ENCODE assay signal across 25 cellular contexts in genomic region chr9:100478192-100478591, GRCh38. TPM values are rescaled to one million over a fixed set of nuclear protein-coding genes. Genes with fewer than 3 reads are reported as not detected.
DNase-seq lines count a peak whose midpoint lies in the region; ATAC-seq, FAIRE-seq and TF ChIP-seq lines count a peak whose summit lies in the region.
"Had no signal": no experiment of that assay in that cellular context is flagged by ENCODE, and none has a peak within 500 bp of the region (broad histone marks: within the 10 kb centered on the region; RNA-seq: fewer than 3 reads in every experiment).

No MANE protein-coding gene starts in this region.

- intact Hi-C loops in HepG2 (cut with micrococcal nuclease; ENCODE audit: unreplicated experiment), result no loop called here
- intact Hi-C loops in right lobe of liver (cut with DNase I), result no loop called here
- intact Hi-C loops in mammary epithelial cell (cut with micrococcal nuclease), result no loop called here

- 78% methylated on average over 6 of the region's 6 CpGs for WGBS in HepG2 (ENCODE audit: low lambda C conversion rate)
- WGBS in right lobe of liver (ENCODE audit: insufficient coverage, low coverage, low lambda C conversion rate, missing lambda C conversion rate), result 83% methylated on average over 6 of the region's 6 CpGs
- WGBS in mammary epithelial cell (ENCODE audit: low coverage, missing lambda C conversion rate), result 87% methylated on average over 3 of the region's 6 CpGs

- H3K9ac ChIP-seq in HepG2 (ENCODE audit: insufficient read depth, low read depth, low read length) (no peak overlapping the region), mammary epithelial cell (ENCODE audit: insufficient read depth, low read length) (no peak overlapping the region)
- H3K9ac ChIP-seq: BLaER1 treated with 17β-estradiol and CSF1 and Interleukin-3, amounts not matched to agents 10 nM and 100 nM; GM23248 had no signal

- H3K4me2 ChIP-seq in HepG2 (ENCODE audit: low read depth, low read length), result no peak overlapping the region
- H3K4me2 ChIP-seq in mammary epithelial cell (ENCODE audit: insufficient read depth, low read depth, low read length), result no peak overlapping the region
- H3K4me2 ChIP-seq: A549; BLaER1 treated with 17β-estradiol and CSF1 and Interleukin-3, amounts not matched to agents 10 nM and 100 nM had no signal

- H3K27me3 ChIP-seq in HepG2 (ENCODE audit: control insufficient read depth in 1 of 2, insufficient read depth in 2 of 2, low read length in 2 of 2) (peaks cover 0 to 5% of the 10 kb centered on the region in 2 experiments; a peak in 2 of 5 replicates), right lobe of liver (no peaks in the 10 kb centered on the region), mammary epithelial cell (ENCODE audit: insufficient read depth, low read length) (no peaks in the 10 kb centered on the region)
- H3K27me3 ChIP-seq: BE2C; BLaER1 treated with 17β-estradiol and CSF1 and Interleukin-3, amounts not matched to agents 10 nM and 100 nM had no signal

- no peak overlapping the region for H3K4me3 ChIP-seq in HepG2 (replicated peaks in 1 of 3; ENCODE audit: insufficient read depth in 1 of 3, low read depth in 2 of 3, low read length in 3 of 3)
- no peak overlapping the region for H3K4me3 ChIP-seq in right lobe of liver
- no peak overlapping the region for H3K4me3 ChIP-seq in mammary epithelial cell (replicated peaks in 1 of 3; ENCODE audit: insufficient read depth in 1 of 3, low read depth in 2 of 3, low read length in 3 of 3)
- H3K4me3 ChIP-seq: A549; BLaER1 treated with 17β-estradiol and CSF1 and Interleukin-3, amounts not matched to agents 10 nM and 100 nM; GM23248; HAP-1 had no signal

- peak overlapping the region; percentile 50 for H3K4me3 Mint-ChIP-seq in neural crest cell
- H3K4me3 Mint-ChIP-seq: CD14-positive monocyte; CD4-positive, alpha-beta T cell; CD8-positive, alpha-beta memory T cell; HFFc6 had no signal

- H3K9me3 ChIP-seq in HepG2 (ENCODE audit: low read length), result no peaks in the 10 kb centered on the region
- H3K9me3 ChIP-seq in right lobe of liver, result no peaks in the 10 kb centered on the region
- no peaks in the 10 kb centered on the region for H3K9me3 ChIP-seq in mammary epithelial cell (replicated peaks; ENCODE audit: insufficient read depth, low read length)
- H3K9me3 ChIP-seq: A549, BE2C, HAP-1 had no signal

- H4K20me1 ChIP-seq in HepG2 (ENCODE audit: insufficient read depth, low read length) (no peaks in the 10 kb centered on the region), mammary epithelial cell (ENCODE audit: insufficient read depth, low read length) (no peaks in the 10 kb centered on the region)

- no peak for TF ChIP-seq RAD21 in HepG2 (CRISPR knock-in tag; IDR thresholded peaks at IDR 0.05)

- dilution Hi-C loops in mammary epithelial cell (cut with HindIII; ENCODE audit: low sequenced_read_pairs), result no loop called here

- no TSS peak for BruUV-seq in HepG2 (replicated peaks; lab: Mats Ljungman, UMichigan)
- BruUV-seq in mammary epithelial cell (replicated peaks; lab: Mats Ljungman, UMichigan), result no TSS peak

- TF ChIP-seq CTCF in HepG2 (CRISPR knock-in tag; IDR thresholded peaks at IDR 0.05) (no peak), right lobe of liver (IDR thresholded peaks at IDR 0.05) (no peak), neural crest cell (conservative IDR thresholded peaks at IDR 0.05) (no peak), mammary epithelial cell (conservative IDR thresholded peaks at IDR 0.05 in 1 of 2, IDR thresholded peaks at IDR 0.05 in 1 of 2; ENCODE audit: extremely low read depth in 1 of 2, insufficient read depth in 1 of 2, low read depth in 1 of 2, low read length in 2 of 2) (no peak)

- no peak for TF ChIP-seq POLR2A in HepG2 (IDR thresholded peaks at IDR 0.05; ENCODE audit: insufficient read depth in 1 of 2, low read depth in 2 of 2, low read length in 2 of 2)
- TF ChIP-seq POLR2A in right lobe of liver (IDR thresholded peaks at IDR 0.05), result no peak

- H3K4me1 ChIP-seq in HepG2 (ENCODE audit: insufficient read depth, low read length) (peaks cover 23% of the 10 kb centered on the region), right lobe of liver (peaks cover 0 to 3% (median 0%) of the 10 kb centered on the region in 4 donors), mammary epithelial cell (ENCODE audit: insufficient read depth, low read length) (no peaks in the 10 kb centered on the region)
- H3K4me1 ChIP-seq: A549, BE2C had no signal

- H3K4me1 Mint-ChIP-seq in neural crest cell, result peaks cover 48% of the 10 kb centered on the region

- TF ChIP-seq EP300 in HepG2 (IDR thresholded peaks at IDR 0.05; ENCODE audit: low read depth in 2 of 2, low read length in 2 of 2) (no peak), HepG2 (CRISPR knock-in tag; IDR thresholded peaks at IDR 0.05; ENCODE audit: borderline replicate concordance) (no peak)

- CTCF ChIA-PET in HepG2 (lab: Yijun Ruan, JAX; ENCODE audit: low intra/inter-chr PET ratio, low total read pairs), result no interaction called here
- CTCF ChIA-PET in mammary epithelial cell (lab: Charles Lee; ENCODE audit: low non-redundant PET), result no interaction called here

- H3K27ac ChIP-seq in HepG2 (ENCODE audit: extremely low read length, insufficient read depth, low read length), result no peak overlapping the region
- H3K27ac ChIP-seq in right lobe of liver, result no peak overlapping the region
- H3K27ac ChIP-seq in caudate nucleus (ENCODE audit: low read depth, low read length), result peak overlapping the region; percentile 46
- H3K27ac ChIP-seq in mammary epithelial cell (ENCODE audit: insufficient read depth, low read depth, low read length), result no peak overlapping the region
- H3K27ac ChIP-seq: 22Rv1; A549; BLaER1 treated with 17β-estradiol and CSF1 and Interleukin-3, amounts not matched to agents 10 nM and 100 nM; GM23248 had no signal

- ATAC-seq in HepG2 (no peak), right lobe of liver (no peak)
- ATAC-seq: A549 had no signal

- no peak for FAIRE-seq in HepG2 (lab: Jason Lieb, UNC)
- FAIRE-seq: A549, D721Med, GM12891 had no signal

- H3K27me3 Mint-ChIP-seq in neural crest cell (ENCODE audit: low read depth), result no peaks in the 10 kb centered on the region

- DNase-seq in HepG2 (ENCODE audit: low spot score) (no peak), right lobe of liver (no peak), caudate nucleus (lab: John Stamatoyannopoulos, UW) (no peak), neural crest cell (ENCODE audit: low read depth, low spot score) (no peak), A172 (ENCODE audit: low spot score) (no peak), OCI-M1 (lab: John Stamatoyannopoulos, UW) (no peak), mammary epithelial cell (no peak)
- DNase-seq: ACHN; AML-193; BE2C; CD4-positive, alpha-beta T cell; CD8-positive, alpha-beta memory T cell; DMS 273 treated with DMSO at 0.1 percent for 48 hours; DMS53; DMS79 treated with DMSO at 0.1 percent for 48 hours; GF-D8; GM23248; HFFc6 had no signal

- no peaks in the 10 kb centered on the region for H3K36me3 ChIP-seq in HepG2 (replicated peaks in 1 of 2; ENCODE audit: control insufficient read depth in 1 of 2, insufficient read depth in 2 of 2, low read length in 2 of 2)
- H3K36me3 ChIP-seq in right lobe of liver, result no peaks in the 10 kb centered on the region
- no peaks in the 10 kb centered on the region for H3K36me3 ChIP-seq in mammary epithelial cell (ENCODE audit: insufficient read depth, low read length)
- H3K36me3 ChIP-seq: BE2C, HAP-1 had no signal

- no peak overlapping the region for H3K27ac Mint-ChIP-seq in neural crest cell (ENCODE audit: unreplicated experiment)
- H3K27ac Mint-ChIP-seq: CD14-positive monocyte; CD4-positive, alpha-beta T cell; CD8-positive, alpha-beta memory T cell; HFFc6 had no signal

- peaks cover 28% of the 10 kb centered on the region for H3K36me3 Mint-ChIP-seq in neural crest cell (ENCODE audit: low read depth)

- POLR2A ChIA-PET in HepG2 (lab: Yijun Ruan, JAX), result no interaction called here

- H3K79me2 ChIP-seq in HepG2 (ENCODE audit: insufficient read depth, low read length) (no peaks in the 10 kb centered on the region), mammary epithelial cell (ENCODE audit: insufficient read depth, low read length) (no peaks in the 10 kb centered on the region)

- peaks cover 6% of the 10 kb centered on the region for H3K9me3 Mint-ChIP-seq in neural crest cell
- H3K9me3 Mint-ChIP-seq: CD4-positive, alpha-beta T cell; HFFc6 had no signal

- in situ Hi-C loops in HepG2 (cut with HindIII; ENCODE audit: extremely low pct_ligation_motif_present, low pct_unique_long_range_greater_than_20kb), result no loop called here
- in situ Hi-C loops in mammary epithelial cell (cut with MboI; ENCODE audit: low sequenced_read_pairs in 2 of 2), result no loop called here

- H2AFZ ChIP-seq in HepG2 (ENCODE audit: low read length) (no peak overlapping the region), mammary epithelial cell (ENCODE audit: low read depth, low read length) (no peak overlapping the region)
- H2AFZ ChIP-seq: GM23248 had no signal

RNA-seq across cellular contexts. Expression of gene TMEFF1, which starts 5.2 kb away (rescaled TPM):
- 1.3 and 1.9 TPM in 2 replicates for total RNA-seq in HepG2 (2016; rRNA removed; fragmentation: Illumina TruSeq; extraction: Trizol)
- total RNA-seq in HepG2 (2016; cell fraction: cytosol; rRNA removed; fragmentation: Illumina TruSeq; extraction: Trizol; ENCODE audit: low read depth), result 0.62 and 1.0 TPM in 2 replicates
- 1.7 and 2.0 TPM in 2 replicates for total RNA-seq in HepG2 (2016; cell fraction: insoluble cytoplasmic fraction; rRNA removed; fragmentation: Illumina TruSeq; extraction: Trizol)
- total RNA-seq in HepG2 (2016; cell fraction: membrane; rRNA removed; fragmentation: Illumina TruSeq; extraction: Trizol), result 1.5 and 1.8 TPM in 2 replicates
- 0.99 and 1.3 TPM in 2 replicates for total RNA-seq in HepG2 (2016; cell fraction: nucleus; rRNA removed; fragmentation: Illumina TruSeq; extraction: Trizol)
- 0.87 and 1.1 TPM in 2 replicates for polyA plus RNA-seq in HepG2 (2011; rRNA removed)
- 0.75 and 2.2 TPM in 2 replicates for polyA plus RNA-seq in HepG2 (2011; cell fraction: cytosol; rRNA removed)
- polyA plus RNA-seq in HepG2 (2011; cell fraction: nucleus; rRNA removed), result 0.47 and 1.4 TPM in 2 replicates
- polyA plus RNA-seq in HepG2 (2012), result 0.43 and 1.2 TPM in 2 replicates
- polyA plus RNA-seq in HepG2 (2016; cell fraction: cytosol; fragmentation: Illumina TruSeq; extraction: Trizol; ENCODE audit: low read depth), result 0.35 and 0.36 TPM in 2 replicates
- 0.38 and 1.4 TPM in 2 replicates for polyA plus RNA-seq in HepG2 (2016; cell fraction: insoluble cytoplasmic fraction; fragmentation: Illumina TruSeq; extraction: Trizol; ENCODE audit: low read depth)
- 0.78 and 1.4 TPM in 2 replicates for polyA plus RNA-seq in HepG2 (2016; cell fraction: membrane; fragmentation: Illumina TruSeq; extraction: Trizol; ENCODE audit: low read depth)
- polyA plus RNA-seq in HepG2 (2016; cell fraction: nucleus; fragmentation: Illumina TruSeq; extraction: Trizol; ENCODE audit: insufficient read depth, low read depth), result 2.2 and 2.9 TPM in 2 replicates
- 0.32 TPM in 1 of 2 replicates, not detected in the other for polyA minus RNA-seq in HepG2 (2011; rRNA and poly(A)+ RNA removed; ENCODE audit: low replicate concordance)
- 1.8 and 2.4 TPM in 2 replicates for polyA minus RNA-seq in HepG2 (2011; cell fraction: cytosol; rRNA and poly(A)+ RNA removed)
- polyA minus RNA-seq in HepG2 (2011; cell fraction: nucleus; rRNA and poly(A)+ RNA removed), result 1.5 and 2.5 TPM in 2 replicates
- under 1 TPM in 2 of 6 experiments, not detected in 4; 0.09 to 0.24 TPM for total RNA-seq in right lobe of liver
- 43.1 and 47.9 TPM in 2 replicates for total RNA-seq in neural crest cell
- 8.6 and 16.3 TPM in 2 replicates for total RNA-seq in A172 (2014; rRNA removed; shearing (Covaris generic))
- total RNA-seq in mammary epithelial cell, result under 1 TPM; 0.26 to 0.33 TPM
- polyA plus RNA-seq in mammary epithelial cell, result 0.32 TPM
- not detected for polyA minus RNA-seq in mammary epithelial cell
- total RNA-seq: CD4-positive, alpha-beta T cell had no signal
- polyA plus RNA-seq: CD14-positive monocyte; CD8-positive, alpha-beta memory T cell had no signal

RNA-seq across cellular contexts. Expression of gene MSANTD3, which starts 51.2 kb away (rescaled TPM):
- total RNA-seq in HepG2 (2016; rRNA removed; fragmentation: Illumina TruSeq; extraction: Trizol) (19.2 and 19.8 TPM in 2 replicates), right lobe of liver (10 to 100 TPM in 3 of 6 experiments, 1 to 10 TPM in 3; 6.7 to 26.9 (median 15.9) TPM), neural crest cell (44.6 and 50.1 TPM in 2 replicates), mammary epithelial cell (10 to 100 TPM; 44.3 to 74.0 TPM)
- 46.9 and 48.3 TPM in 2 replicates for total RNA-seq in HepG2 (2016; cell fraction: cytosol; rRNA removed; fragmentation: Illumina TruSeq; extraction: Trizol; ENCODE audit: low read depth)
- total RNA-seq in HepG2 (2016; cell fraction: insoluble cytoplasmic fraction; rRNA removed; fragmentation: Illumina TruSeq; extraction: Trizol), result 14.8 and 19.7 TPM in 2 replicates
- 57.6 and 63.8 TPM in 2 replicates for total RNA-seq in HepG2 (2016; cell fraction: membrane; rRNA removed; fragmentation: Illumina TruSeq; extraction: Trizol)
- total RNA-seq in HepG2 (2016; cell fraction: nucleus; rRNA removed; fragmentation: Illumina TruSeq; extraction: Trizol), result 11.9 and 14.4 TPM in 2 replicates
- polyA plus RNA-seq in HepG2 (2011; rRNA removed) (10.1 and 11.3 TPM in 2 replicates), mammary epithelial cell (46.8 TPM)
- polyA plus RNA-seq in HepG2 (2011; cell fraction: cytosol; rRNA removed), result 10.6 and 13.0 TPM in 2 replicates
- polyA plus RNA-seq in HepG2 (2011; cell fraction: nucleus; rRNA removed), result 6.4 and 6.5 TPM in 2 replicates
- polyA plus RNA-seq in HepG2 (2012), result 10.6 and 12.3 TPM in 2 replicates
- polyA plus RNA-seq in HepG2 (2016; cell fraction: cytosol; fragmentation: Illumina TruSeq; extraction: Trizol; ENCODE audit: low read depth), result 72.4 and 72.7 TPM in 2 replicates
- polyA plus RNA-seq in HepG2 (2016; cell fraction: insoluble cytoplasmic fraction; fragmentation: Illumina TruSeq; extraction: Trizol; ENCODE audit: low read depth), result 20.1 and 23.8 TPM in 2 replicates
- polyA plus RNA-seq in HepG2 (2016; cell fraction: membrane; fragmentation: Illumina TruSeq; extraction: Trizol; ENCODE audit: low read depth), result 67.8 and 75.8 TPM in 2 replicates
- polyA plus RNA-seq in HepG2 (2016; cell fraction: nucleus; fragmentation: Illumina TruSeq; extraction: Trizol; ENCODE audit: insufficient read depth, low read depth), result 20.9 and 21.6 TPM in 2 replicates
- 2.8 and 10.7 TPM in 2 replicates for polyA minus RNA-seq in HepG2 (2011; rRNA and poly(A)+ RNA removed; ENCODE audit: low replicate concordance)
- polyA minus RNA-seq in HepG2 (2011; cell fraction: cytosol; rRNA and poly(A)+ RNA removed), result 9.2 and 9.4 TPM in 2 replicates
- 15.0 and 15.5 TPM in 2 replicates for polyA minus RNA-seq in HepG2 (2011; cell fraction: nucleus; rRNA and poly(A)+ RNA removed)
- 239 and 265 TPM in 2 replicates for total RNA-seq in A172 (2014; rRNA removed; shearing (Covaris generic))
- polyA minus RNA-seq in mammary epithelial cell, result 36.7 TPM
